ENCODE assay signal across 16 cellular contexts in genomic region chr4:10091531-10092181, GRCh38. TPM values are rescaled to one million over a fixed set of nuclear protein-coding genes. Genes with fewer than 3 reads are reported as not detected.
DNase-seq lines count a peak whose midpoint lies in the region; ATAC-seq and TF ChIP-seq lines count a peak whose summit lies in the region.
"Had no signal": no experiment of that assay in that cellular context is flagged by ENCODE, and none has a peak within 500 bp of the region (broad histone marks: within the 10 kb centered on the region; RNA-seq: fewer than 3 reads in every experiment).

No MANE protein-coding gene starts in this region.

- peak overlapping the region in 3 of 7 donors; percentile 28 to 61 (median 49) for H3K4me3 Mint-ChIP-seq in CD8-positive, alpha-beta memory T cell
- H3K4me3 Mint-ChIP-seq in activated CD4-positive, alpha-beta memory T cell treated with anti-CD3 and anti-CD28 coated beads, Interleukin-2, amount 10 ng/mL, durations not matched to agents 7 days and 5 days = no peak overlapping the region
- no peak overlapping the region for H3K4me3 Mint-ChIP-seq in osteocyte (ENCODE audit: unreplicated experiment)
- H3K4me3 Mint-ChIP-seq: activated B cell treated with CpG ODN at 0.5 μM for 24 hours had no signal

- ATAC-seq in Right ventricle myocardium superior (ENCODE audit: poor library complexity) = no peak
- ATAC-seq in GM21367 (IDR thresholded peaks at IDR 0.05; ENCODE audit: unreplicated experiment) = no peak

- POLR2A ChIA-PET in CD8-positive, alpha-beta memory T cell (lab: Charles Lee) = no interaction called here
- POLR2A ChIA-PET in activated CD4-positive, alpha-beta memory T cell treated with anti-CD3 and anti-CD28 coated beads, Interleukin-2, amount 10 ng/mL, durations not matched to agents 7 days and 5 days (lab: Charles Lee) = interaction anchor here (1.1 to 23.4 kb wide), 2 partner anchors 19 to 21 kb away, joined by 4 to 503 read pairs; partner anchors contain the start of gene WDR1

- no peaks in the 10 kb centered on the region for H3K27me3 ChIP-seq in CD8-positive, alpha-beta memory T cell (ENCODE audit: insufficient read depth, low read length, poor library complexity, severe bottlenecking)
- H3K27me3 ChIP-seq: colonic mucosa, SJSA1 had no signal

- no peak overlapping the region for H3K27ac ChIP-seq in CD8-positive, alpha-beta memory T cell (ENCODE audit: low read depth, low read length)
- H3K27ac ChIP-seq: C4-2B, colonic mucosa, SJSA1 had no signal

- TF ChIP-seq CTCF in osteocyte (IDR thresholded peaks at IDR 0.05) = no peak

- H3K4me1 ChIP-seq in CD8-positive, alpha-beta memory T cell (ENCODE audit: insufficient read depth, low read length) = peaks cover 48% of the 10 kb centered on the region

- no peaks in the 10 kb centered on the region for H3K27me3 Mint-ChIP-seq in CD8-positive, alpha-beta memory T cell
- no peaks in the 10 kb centered on the region for H3K27me3 Mint-ChIP-seq in activated CD4-positive, alpha-beta memory T cell treated with anti-CD3 and anti-CD28 coated beads, Interleukin-2, amount 10 ng/mL, durations not matched to agents 7 days and 5 days
- H3K27me3 Mint-ChIP-seq in osteocyte (ENCODE audit: unreplicated experiment) = no peaks in the 10 kb centered on the region
- H3K27me3 Mint-ChIP-seq: activated B cell treated with CpG ODN at 0.5 μM for 24 hours had no signal

- H3K9me3 ChIP-seq in CD8-positive, alpha-beta memory T cell (ENCODE audit: low read length) = no peaks in the 10 kb centered on the region
- H3K9me3 ChIP-seq: colonic mucosa, SJSA1 had no signal

- H3K27ac Mint-ChIP-seq in CD8-positive, alpha-beta memory T cell = peak overlapping the region in 6 of 8 donors; percentile 38 to 93 (median 73)
- H3K27ac Mint-ChIP-seq in activated CD4-positive, alpha-beta memory T cell treated with anti-CD3 and anti-CD28 coated beads, Interleukin-2, amount 10 ng/mL, durations not matched to agents 7 days and 5 days = peak overlapping the region; percentile 95
- peak overlapping the region; percentile 97 for H3K27ac Mint-ChIP-seq in osteocyte (ENCODE audit: unreplicated experiment)
- H3K27ac Mint-ChIP-seq: activated B cell treated with CpG ODN at 0.5 μM for 24 hours had no signal

- H3K9me3 Mint-ChIP-seq in CD8-positive, alpha-beta memory T cell = no peaks in the 10 kb centered on the region
- H3K9me3 Mint-ChIP-seq in activated CD4-positive, alpha-beta memory T cell treated with anti-CD3 and anti-CD28 coated beads, Interleukin-2, amount 10 ng/mL, durations not matched to agents 7 days and 5 days = no peaks in the 10 kb centered on the region
- no peaks in the 10 kb centered on the region for H3K9me3 Mint-ChIP-seq in osteocyte (ENCODE audit: unreplicated experiment)
- H3K9me3 Mint-ChIP-seq: activated B cell treated with CpG ODN at 0.5 μM for 24 hours had no signal

- peaks cover 77% of the 10 kb centered on the region for H3K36me3 ChIP-seq in CD8-positive, alpha-beta memory T cell (ENCODE audit: insufficient read depth, low read length)

- no peak for DNase-seq in CD8-positive, alpha-beta memory T cell
- no peak for DNase-seq in activated CD4-positive, alpha-beta memory T cell treated with anti-CD3 and anti-CD28 coated beads, Interleukin-2, amount 10 ng/mL, durations not matched to agents 7 days and 5 days
- peak; percentile 40 for DNase-seq in Right ventricle myocardium superior
- DNase-seq in osteocyte (ENCODE audit: extremely low spot score, unreplicated experiment) = no peak
- no peak for DNase-seq in superior temporal gyrus (ENCODE audit: extremely low spot score)
- no peak for DNase-seq in T-helper 1 cell
- no peak for DNase-seq in C1 segment of cervical spinal cord (lab: John Stamatoyannopoulos, UW)
- DNase-seq: activated B cell treated with CpG ODN at 0.5 μM for 24 hours; colonic mucosa; midbrain; NCI-H1694 treated with DMSO at 0.1 percent for 48 hours; NCI-H82; stimulated activated CD4-positive, alpha-beta T cell treated with anti-CD3 and anti-CD28 coated beads, Interleukin-4, amount 100 ng/mL, for 4 hours had no signal

- intact Hi-C loops in Right ventricle myocardium superior (cut with DNase I) = no loop called here

- peaks cover 52 to 71% (median 55%) of the 10 kb centered on the region in 3 donors for H3K4me1 Mint-ChIP-seq in CD8-positive, alpha-beta memory T cell
- peaks cover 60% of the 10 kb centered on the region for H3K4me1 Mint-ChIP-seq in activated CD4-positive, alpha-beta memory T cell treated with anti-CD3 and anti-CD28 coated beads, Interleukin-2, amount 10 ng/mL, durations not matched to agents 7 days and 5 days
- peaks cover 82% of the 10 kb centered on the region for H3K4me1 Mint-ChIP-seq in osteocyte (ENCODE audit: unreplicated experiment)

- peaks cover 0 to 96% (median 24%) of the 10 kb centered on the region in 3 donors for H3K36me3 Mint-ChIP-seq in CD8-positive, alpha-beta memory T cell
- H3K36me3 Mint-ChIP-seq in activated CD4-positive, alpha-beta memory T cell treated with anti-CD3 and anti-CD28 coated beads, Interleukin-2, amount 10 ng/mL, durations not matched to agents 7 days and 5 days (ENCODE audit: low read depth) = peaks cover 90% of the 10 kb centered on the region
- peaks cover 43% of the 10 kb centered on the region for H3K36me3 Mint-ChIP-seq in osteocyte (ENCODE audit: unreplicated experiment)

- CTCF ChIA-PET in CD8-positive, alpha-beta memory T cell (lab: Charles Lee) = no interaction called here
- CTCF ChIA-PET in activated CD4-positive, alpha-beta memory T cell treated with anti-CD3 and anti-CD28 coated beads, Interleukin-2, amount 10 ng/mL, durations not matched to agents 7 days and 5 days (lab: Charles Lee) = no interaction called here

- H3K4me3 ChIP-seq in CD8-positive, alpha-beta memory T cell (ENCODE audit: low read length) = no peak overlapping the region
- H3K4me3 ChIP-seq: colonic mucosa, SJSA1 had no signal

RNA-seq across cellular contexts. Expression of gene WDR1, which starts 24.9 kb away (rescaled TPM):
- 100 to 1,000 TPM; 409 TPM for total RNA-seq in CD8-positive, alpha-beta memory T cell
- polyA plus RNA-seq in CD8-positive, alpha-beta memory T cell = 377 TPM
- 100 to 1,000 TPM; 463 to 465 TPM for total RNA-seq in activated CD4-positive, alpha-beta memory T cell treated with anti-CD3 and anti-CD28 coated beads, Interleukin-2, amount 10 ng/mL, durations not matched to agents 7 days and 5 days
- total RNA-seq in Right ventricle myocardium superior (183 TPM), osteocyte (533 and 537 TPM in 2 replicates)
